Comparison of ENCODE assay signal across 27 cellular contexts in genomic region chr20:62897666-62898065, GRCh38. TPM values are rescaled to one million over a fixed set of nuclear protein-coding genes. Genes with fewer than 3 reads are reported as not detected.
DNase-seq lines count a peak whose midpoint lies in the region; ATAC-seq, FAIRE-seq and TF ChIP-seq lines count a peak whose summit lies in the region.
"Had no signal": no experiment of that assay in that cellular context is flagged by ENCODE, and none has a peak within 500 bp of the region (broad histone marks: within the 10 kb centered on the region; RNA-seq: fewer than 3 reads in every experiment).

No MANE protein-coding gene starts in this region.

- no peak for TF ChIP-seq CTCF in K562 (IDR thresholded peaks at IDR 0.05 in 2 of 3, conservative IDR thresholded peaks at IDR 0.05 in 1 of 3; ENCODE audit: insufficient read depth in 2 of 3, low read depth in 1 of 3, low read length in 3 of 3)
- no peak for TF ChIP-seq CTCF in thyroid gland (IDR thresholded peaks at IDR 0.05)

- no peak overlapping the region for H3K9ac ChIP-seq in K562 (ENCODE audit: insufficient read depth in 1 of 2, low read depth in 2 of 2, low read length in 2 of 2)

- H3K27ac ChIP-seq in K562 (ENCODE audit: extremely low read depth, low read depth, low read length) (no peak overlapping the region), thyroid gland (no peak overlapping the region)
- H3K27ac ChIP-seq: C4-2B, esophagus squamous epithelium, right lobe of liver, tibial artery had no signal

- in situ Hi-C loops in K562 (cut with MboI), result no loop called here

- peaks cover 76% of the 10 kb centered on the region for H3K36me3 Mint-ChIP-seq in activated T-cell treated with anti-CD3 and anti-CD28 coated beads, Interleukin-2, amount 50 U/mL, for 24 hours (ENCODE audit: low read depth)
- H3K36me3 Mint-ChIP-seq in activated T-cell treated with anti-CD3 and anti-CD28 coated beads, Interleukin-2, amount 50 U/mL, for 4 hours (ENCODE audit: insufficient read depth), result peaks cover 21% of the 10 kb centered on the region

- TF ChIP-seq POLR2A in K562 (conservative IDR thresholded peaks at IDR 0.05) (no peak), thyroid gland (IDR thresholded peaks at IDR 0.05) (no peak)

- no TSS peak for BruUV-seq in K562 (replicated peaks; lab: Mats Ljungman, UMichigan)

- no peak for TF ChIP-seq EP300 in K562 (IDR thresholded peaks at IDR 0.05; ENCODE audit: low read length)

- H3K4me3 Mint-ChIP-seq in activated T-cell treated with anti-CD3 and anti-CD28 coated beads, Interleukin-2, amount 50 U/mL, for 24 hours, result no peak overlapping the region
- H3K4me3 Mint-ChIP-seq in activated T-cell treated with anti-CD3 and anti-CD28 coated beads, Interleukin-2, amount 50 U/mL, for 4 hours, result no peak overlapping the region
- H3K4me3 Mint-ChIP-seq: memory B cell had no signal

- H3K4me1 Mint-ChIP-seq in activated T-cell treated with anti-CD3 and anti-CD28 coated beads, Interleukin-2, amount 50 U/mL, for 24 hours (ENCODE audit: low read depth), result peaks cover 40% of the 10 kb centered on the region
- peaks cover 33% of the 10 kb centered on the region for H3K4me1 Mint-ChIP-seq in activated T-cell treated with anti-CD3 and anti-CD28 coated beads, Interleukin-2, amount 50 U/mL, for 4 hours (ENCODE audit: low read depth)

- no peak overlapping the region for H2AFZ ChIP-seq in K562 (ENCODE audit: low read depth, low read length)

- no peak overlapping the region for H3K4me3 ChIP-seq in H7 (ENCODE audit: insufficient read depth, low read depth, low read length)
- H3K4me3 ChIP-seq in K562, result no peak overlapping the region
- no peak overlapping the region for H3K4me3 ChIP-seq in thyroid gland (replicated peaks in 1 of 3)
- H3K4me3 ChIP-seq: esophagus squamous epithelium, gastroesophageal sphincter, right lobe of liver, tibial artery had no signal

- no peak overlapping the region for H3K4me2 ChIP-seq in K562 (ENCODE audit: insufficient read depth, low read length)

- no peaks in the 10 kb centered on the region for H3K27me3 Mint-ChIP-seq in activated T-cell treated with anti-CD3 and anti-CD28 coated beads, Interleukin-2, amount 50 U/mL, for 24 hours
- H3K27me3 Mint-ChIP-seq in activated T-cell treated with anti-CD3 and anti-CD28 coated beads, Interleukin-2, amount 50 U/mL, for 4 hours (ENCODE audit: low read depth), result no peaks in the 10 kb centered on the region
- H3K27me3 Mint-ChIP-seq: memory B cell had no signal

- H3K9me3 ChIP-seq in K562 (replicated peaks; ENCODE audit: control insufficient read depth, insufficient read depth, low read depth, low read length) (no peaks in the 10 kb centered on the region), thyroid gland (no peaks in the 10 kb centered on the region)
- H3K9me3 ChIP-seq: esophagus squamous epithelium, gastroesophageal sphincter, right lobe of liver, tibial artery had no signal

- 87% methylated on average over 11 of the region's 11 CpGs for WGBS in K562 (ENCODE audit: insufficient coverage, low coverage, missing lambda C conversion rate)
- WGBS in thyroid gland, 2 donors, result 62 to 67% methylated on average over 11 of the region's 11 CpGs

- no peak for ATAC-seq in activated T-cell treated with anti-CD3 and anti-CD28 coated beads, Interleukin-2, amount 50 U/mL, for 4 hours
- ATAC-seq in K562, result no peak
- ATAC-seq: gastroesophageal sphincter, right lobe of liver had no signal

- intact Hi-C loops in K562 (cut with micrococcal nuclease), result no loop called here
- intact Hi-C loops in posterior vena cava (cut with DNase I), result loop anchor here in 1 of 2 donors (10.0 kb wide), 1 partner anchor 107 kb away; the partner anchor contains the start of gene BHLHE23
- intact Hi-C loops in thyroid gland (cut with DNase I), result no loop called here

- POLR2A ChIA-PET in K562 (lab: Yijun Ruan, JAX), result interaction anchor here (0.6 to 2.4 kb wide), 7 partner anchors 9 to 325 kb away, joined by 3 to 6 read pairs (median 3); no protein-coding TSS in a partner anchor

- peak overlapping the region; percentile 53 for H3K27ac Mint-ChIP-seq in activated T-cell treated with anti-CD3 and anti-CD28 coated beads, Interleukin-2, amount 50 U/mL, for 24 hours
- H3K27ac Mint-ChIP-seq: memory B cell had no signal

- TF ChIP-seq RAD21 in K562 (CRISPR knock-in tag; conservative IDR thresholded peaks at IDR 0.05 in 1 of 2, IDR thresholded peaks at IDR 0.05 in 1 of 2), result no peak

- H3K9me1 ChIP-seq in K562 (ENCODE audit: control insufficient read depth, insufficient read depth, low read length), result no peaks in the 10 kb centered on the region

- 0 out of 3 replicates have a peak, but pooled peaks cover 3% of the 10 kb centered on the region for H3K79me2 ChIP-seq in K562 (ENCODE audit: control insufficient read depth, insufficient read depth, low read length)

- H3K27me3 ChIP-seq in H7 (ENCODE audit: control insufficient read depth, insufficient read depth, low read length) (no peaks in the 10 kb centered on the region), K562 (ENCODE audit: control insufficient read depth in 2 of 2, insufficient read depth in 2 of 2, low read length in 2 of 2) (no peaks in the 10 kb centered on the region), thyroid gland (no peaks in the 10 kb centered on the region)
- H3K27me3 ChIP-seq: esophagus squamous epithelium, gastroesophageal sphincter, right lobe of liver, tibial artery had no signal

- H3K4me1 ChIP-seq in K562 (replicated peaks in 1 of 2; ENCODE audit: control insufficient read depth in 2 of 2, insufficient read depth in 2 of 2, low read length in 2 of 2) (peaks cover 6 to 10% of the 10 kb centered on the region in 2 experiments), thyroid gland (peaks cover 16 to 17% of the 10 kb centered on the region in 2 donors)

- CTCF ChIA-PET in K562 (lab: Yijun Ruan, JAX; ENCODE audit: low intra/inter-chr PET ratio), result no interaction called here

- H4K20me1 ChIP-seq in K562 (replicated peaks; ENCODE audit: control insufficient read depth, insufficient read depth, low read length), result peaks cover 13% of the 10 kb centered on the region

- no peaks in the 10 kb centered on the region for H3K9me3 Mint-ChIP-seq in activated T-cell treated with anti-CD3 and anti-CD28 coated beads, Interleukin-2, amount 50 U/mL, for 24 hours
- H3K9me3 Mint-ChIP-seq in activated T-cell treated with anti-CD3 and anti-CD28 coated beads, Interleukin-2, amount 50 U/mL, for 4 hours, result no peaks in the 10 kb centered on the region
- H3K9me3 Mint-ChIP-seq: memory B cell had no signal

- DNase-seq in activated T-cell treated with anti-CD3 and anti-CD28 coated beads, Interleukin-2, amount 50 U/mL, for 24 hours, result no peak
- no peak for DNase-seq in activated T-cell treated with anti-CD3 and anti-CD28 coated beads, Interleukin-2, amount 50 U/mL, for 4 hours
- DNase-seq in H7 (peak; percentile 58), K562 (ENCODE audit: extremely low read depth in 1 of 4, low spot score in 3 of 4) (no peak), posterior vena cava (ENCODE audit: low spot score) (peak; percentile 62), thyroid gland (no peak), cerebellar nuclear complex (lab: John Stamatoyannopoulos, UW) (no peak)
- no peak for DNase-seq in activated CD4-positive, CD25-positive, alpha-beta regulatory T cell (lab: John Stamatoyannopoulos, UW)
- DNase-seq: activated CD4-positive, alpha-beta T cell treated with anti-CD3 and anti-CD28 coated beads for 4 hours; activated gamma-delta T cell treated with Interleukin-2 at 50 U/mL for 16 hours; DMS153; effector CD8-positive, alpha-beta T cell; esophagus squamous epithelium; GOT3; NCI-H1048; NCI-H2029 treated with DMSO at 0.1 percent for 48 hours; NCI-H526 treated with DMSO at 0.1 percent for 48 hours; Right ventricle myocardium superior; tibial artery had no signal

- no peak for FAIRE-seq in K562 (lab: Jason Lieb, UNC)
- FAIRE-seq: astrocyte, G401.6, HTR-8/SVneo had no signal

- H3K36me3 ChIP-seq in H7 (replicated peaks; ENCODE audit: control insufficient read depth, insufficient read depth, low read length) (peaks cover 22% of the 10 kb centered on the region), K562 (ENCODE audit: control insufficient read depth, insufficient read depth, low read length) (peaks cover 69% of the 10 kb centered on the region), thyroid gland (peaks cover 33 to 37% of the 10 kb centered on the region in 2 donors)

RNA-seq across cellular contexts. Expression of gene DIDO1, which starts 28.6 kb away (rescaled TPM):
- 10 to 100 TPM; 44.9 to 49.9 (median 47.4) TPM for total RNA-seq in activated T-cell treated with anti-CD3 and anti-CD28 coated beads, Interleukin-2, amount 50 U/mL, for 4 hours
- total RNA-seq in H7 (2014; rRNA removed; shearing (Covaris generic)), result 53.2 and 63.4 TPM in 2 replicates
- total RNA-seq in K562 (2011; cell fraction: chromatin; rRNA removed; ENCODE audit: low replicate concordance), result 117 and 149 TPM in 2 replicates
- 70.2 and 72.0 TPM in 2 replicates for total RNA-seq in K562 (2011; cell fraction: nucleolus; rRNA removed)
- 82.5 and 92.1 TPM in 2 replicates for total RNA-seq in K562 (2011; cell fraction: nucleoplasm; rRNA removed)
- total RNA-seq in K562 (2014; rRNA removed) (31.2 and 36.7 TPM in 2 replicates), K562 (2014; rRNA removed; fragmentation: Illumina TruSeq; extraction: Trizol) (22.2 and 23.4 TPM in 2 replicates), K562 (2015; rRNA removed; fragmentation: Illumina TruSeq; extraction: Trizol) (26.8 and 27.1 TPM in 2 replicates), K562 (2021) (38.2 and 43.6 TPM in 2 replicates), posterior vena cava (10 to 100 TPM; 38.5 to 44.1 TPM), thyroid gland (10 to 100 TPM; 67.7 to 92.9 (median 72.2) TPM)
- polyA plus RNA-seq in K562 (2011; rRNA removed) (40.5 and 50.2 TPM in 2 replicates), K562 (2014; fragmentation: Illumina TruSeq; extraction: Trizol) (37.4 and 37.9 TPM in 2 replicates), K562 (2014; fragmentation: Nextera tagmentation; extraction: Ambion mirVana) (1 to 10 TPM; 4.4 to 4.8 TPM), K562 (2014; rRNA removed) (44.3 and 46.8 TPM in 2 replicates)
- 31.2 and 58.5 TPM in 2 replicates for polyA plus RNA-seq in K562 (2011; cell fraction: cytosol; rRNA removed)
- 256 and 286 TPM in 2 replicates for polyA plus RNA-seq in K562 (2011; cell fraction: nucleus; rRNA removed)
- 23.7 and 36.2 TPM in 2 replicates for polyA plus RNA-seq in K562 (2012)
- 32.2 and 34.2 TPM in 2 replicates for polyA minus RNA-seq in K562 (2011; rRNA and poly(A)+ RNA removed)
- 13.9 and 15.7 TPM in 2 replicates for polyA minus RNA-seq in K562 (2011; cell fraction: cytosol; rRNA and poly(A)+ RNA removed)
- 35.7 and 49.3 TPM in 2 replicates for polyA minus RNA-seq in K562 (2011; cell fraction: nucleus; rRNA and poly(A)+ RNA removed)

RNA-seq across cellular contexts. Expression of gene TCFL5, which starts 36.0 kb away (rescaled TPM):
- total RNA-seq in activated T-cell treated with anti-CD3 and anti-CD28 coated beads, Interleukin-2, amount 50 U/mL, for 4 hours, result 1 to 10 TPM; 4.4 to 4.9 (median 4.5) TPM
- 25.7 and 36.8 TPM in 2 replicates for total RNA-seq in H7 (2014; rRNA removed; shearing (Covaris generic))
- total RNA-seq in K562 (2011; cell fraction: chromatin; rRNA removed; ENCODE audit: low replicate concordance), result 13.1 and 14.9 TPM in 2 replicates
- 7.5 and 9.5 TPM in 2 replicates for total RNA-seq in K562 (2011; cell fraction: nucleolus; rRNA removed)
- total RNA-seq in K562 (2011; cell fraction: nucleoplasm; rRNA removed), result 8.6 and 8.8 TPM in 2 replicates
- 11.1 and 11.2 TPM in 2 replicates for total RNA-seq in K562 (2014; rRNA removed)
- 7.4 and 7.9 TPM in 2 replicates for total RNA-seq in K562 (2014; rRNA removed; fragmentation: Illumina TruSeq; extraction: Trizol)
- 9.2 and 10.2 TPM in 2 replicates for total RNA-seq in K562 (2015; rRNA removed; fragmentation: Illumina TruSeq; extraction: Trizol)
- total RNA-seq in K562 (2021), result 11.1 and 12.6 TPM in 2 replicates
- 8.5 and 12.2 TPM in 2 replicates for polyA plus RNA-seq in K562 (2011; rRNA removed)
- 4.3 and 4.4 TPM in 2 replicates for polyA plus RNA-seq in K562 (2011; cell fraction: cytosol; rRNA removed)
- polyA plus RNA-seq in K562 (2011; cell fraction: nucleus; rRNA removed), result 8.0 and 8.3 TPM in 2 replicates
- 6.7 and 8.1 TPM in 2 replicates for polyA plus RNA-seq in K562 (2012)
- 5.9 and 7.9 TPM in 2 replicates for polyA plus RNA-seq in K562 (2014; fragmentation: Illumina TruSeq; extraction: Trizol)
- 1 to 10 TPM in 1 of 2 experiments, under 1 TPM in 1; 1.00 to 1.1 TPM for polyA plus RNA-seq in K562 (2014; fragmentation: Nextera tagmentation; extraction: Ambion mirVana)
- 9.1 and 10.5 TPM in 2 replicates for polyA plus RNA-seq in K562 (2014; rRNA removed)
- 6.6 and 6.8 TPM in 2 replicates for polyA minus RNA-seq in K562 (2011; rRNA and poly(A)+ RNA removed)
- 3.8 and 6.5 TPM in 2 replicates for polyA minus RNA-seq in K562 (2011; cell fraction: cytosol; rRNA and poly(A)+ RNA removed)
- 1.9 and 3.9 TPM in 2 replicates for polyA minus RNA-seq in K562 (2011; cell fraction: nucleus; rRNA and poly(A)+ RNA removed)
- total RNA-seq in posterior vena cava, result 10 to 100 TPM in 1 of 2 donors, 1 to 10 TPM in 1; 9.6 to 10.9 TPM
- total RNA-seq in thyroid gland, result 10 to 100 TPM; 15.3 to 26.6 (median 20.6) TPM

RNA-seq across cellular contexts. Expression of gene GID8, which starts 40.3 kb away (rescaled TPM):
- 10 to 100 TPM; 42.7 to 52.9 (median 47.4) TPM for total RNA-seq in activated T-cell treated with anti-CD3 and anti-CD28 coated beads, Interleukin-2, amount 50 U/mL, for 4 hours
- total RNA-seq in H7 (2014; rRNA removed; shearing (Covaris generic)), result 49.1 and 57.0 TPM in 2 replicates
- 26.6 and 28.0 TPM in 2 replicates for total RNA-seq in K562 (2011; cell fraction: chromatin; rRNA removed; ENCODE audit: low replicate concordance)
- 15.2 and 19.5 TPM in 2 replicates for total RNA-seq in K562 (2011; cell fraction: nucleolus; rRNA removed)
- total RNA-seq in K562 (2011; cell fraction: nucleoplasm; rRNA removed), result 23.8 and 32.1 TPM in 2 replicates
- total RNA-seq in K562 (2014; rRNA removed), result 22.2 and 26.0 TPM in 2 replicates
- 21.8 and 23.4 TPM in 2 replicates for total RNA-seq in K562 (2014; rRNA removed; fragmentation: Illumina TruSeq; extraction: Trizol)
- total RNA-seq in K562 (2015; rRNA removed; fragmentation: Illumina TruSeq; extraction: Trizol), result 22.4 and 23.0 TPM in 2 replicates
- total RNA-seq in K562 (2021), result 29.0 and 31.6 TPM in 2 replicates
- 24.6 and 26.3 TPM in 2 replicates for polyA plus RNA-seq in K562 (2011; rRNA removed)
- polyA plus RNA-seq in K562 (2011; cell fraction: cytosol; rRNA removed), result 20.8 and 25.4 TPM in 2 replicates
- 19.8 and 21.7 TPM in 2 replicates for polyA plus RNA-seq in K562 (2011; cell fraction: nucleus; rRNA removed)
- 21.3 and 23.2 TPM in 2 replicates for polyA plus RNA-seq in K562 (2012)
- 22.2 TPM in 2 replicates for polyA plus RNA-seq in K562 (2014; fragmentation: Illumina TruSeq; extraction: Trizol)
- 10 to 100 TPM in 1 of 2 experiments, 1 to 10 TPM in 1; 7.5 to 12.9 TPM for polyA plus RNA-seq in K562 (2014; fragmentation: Nextera tagmentation; extraction: Ambion mirVana)
- polyA plus RNA-seq in K562 (2014; rRNA removed), result 24.9 and 25.7 TPM in 2 replicates
- 31.4 and 32.6 TPM in 2 replicates for polyA minus RNA-seq in K562 (2011; rRNA and poly(A)+ RNA removed)
- polyA minus RNA-seq in K562 (2011; cell fraction: cytosol; rRNA and poly(A)+ RNA removed), result 15.6 and 17.0 TPM in 2 replicates
- polyA minus RNA-seq in K562 (2011; cell fraction: nucleus; rRNA and poly(A)+ RNA removed), result 6.1 and 10.0 TPM in 2 replicates
- 10 to 100 TPM; 14.9 to 20.0 TPM for total RNA-seq in posterior vena cava
- total RNA-seq in thyroid gland, result 10 to 100 TPM; 30.3 to 38.5 (median 34.5) TPM

RNA-seq across cellular contexts. Expression of gene SLC17A9, which starts 54.8 kb away (rescaled TPM):
- 10 to 100 TPM in 2 of 3 donors, 1 to 10 TPM in 1; 6.8 to 16.1 (median 13.3) TPM for total RNA-seq in activated T-cell treated with anti-CD3 and anti-CD28 coated beads, Interleukin-2, amount 50 U/mL, for 4 hours
- 32.6 and 41.4 TPM in 2 replicates for total RNA-seq in H7 (2014; rRNA removed; shearing (Covaris generic))
- not detected in 2 replicates for total RNA-seq in K562 (2011; cell fraction: chromatin; rRNA removed; ENCODE audit: low replicate concordance)
- total RNA-seq in K562 (2011; cell fraction: nucleolus; rRNA removed), result 0.13 TPM in 1 of 2 replicates, not detected in the other
- total RNA-seq in K562 (2011; cell fraction: nucleoplasm; rRNA removed), result 0.15 TPM in 1 of 2 replicates, not detected in the other
- total RNA-seq in K562 (2014; rRNA removed), result not detected in 2 replicates
- not detected in 2 replicates for total RNA-seq in K562 (2014; rRNA removed; fragmentation: Illumina TruSeq; extraction: Trizol)
- not detected in 2 replicates for total RNA-seq in K562 (2015; rRNA removed; fragmentation: Illumina TruSeq; extraction: Trizol)
- 0.27 and 0.31 TPM in 2 replicates for total RNA-seq in K562 (2021)
- polyA plus RNA-seq in K562 (2011; rRNA removed), result not detected in 2 replicates
- polyA plus RNA-seq in K562 (2011; cell fraction: cytosol; rRNA removed), result 0.03 TPM in 1 of 2 replicates, not detected in the other
- 0.06 and 0.10 TPM in 2 replicates for polyA plus RNA-seq in K562 (2011; cell fraction: nucleus; rRNA removed)
- polyA plus RNA-seq in K562 (2012), result 0.03 TPM in 1 of 2 replicates, not detected in the other
- not detected in 2 replicates for polyA plus RNA-seq in K562 (2014; fragmentation: Illumina TruSeq; extraction: Trizol)
- not detected for polyA plus RNA-seq in K562 (2014; fragmentation: Nextera tagmentation; extraction: Ambion mirVana)
- polyA plus RNA-seq in K562 (2014; rRNA removed), result 0.04 and 0.05 TPM in 2 replicates
- polyA minus RNA-seq in K562 (2011; rRNA and poly(A)+ RNA removed), result not detected in 2 replicates
- polyA minus RNA-seq in K562 (2011; cell fraction: cytosol; rRNA and poly(A)+ RNA removed), result not detected in 2 replicates
- polyA minus RNA-seq in K562 (2011; cell fraction: nucleus; rRNA and poly(A)+ RNA removed), result not detected in 2 replicates
- 10 to 100 TPM in 1 of 2 donors, 1 to 10 TPM in 1; 9.9 to 16.3 TPM for total RNA-seq in posterior vena cava
- total RNA-seq in thyroid gland, result 1 to 10 TPM in 2 of 4 donors, under 1 TPM in 2; 0.68 to 1.6 (median 1.00) TPM
- total RNA-seq: LHCN-M2 had no signal

Comparison
In these comparisons a context has a peak if more than half of its experiments do, and no peak if none do; other contexts are left out.
1. DNase-seq: peak in H7 (single experiment) and posterior vena cava (single experiment); none in activated T-cell treated with anti-CD3 and anti-CD28 coated beads, Interleukin-2, amount 50 U/mL, for 24 hours (single experiment), activated T-cell treated with anti-CD3 and anti-CD28 coated beads, Interleukin-2, amount 50 U/mL, for 4 hours (single experiment), K562 (0 of 4), activated CD4-positive, CD25-positive, alpha-beta regulatory T cell (0 of 4), thyroid gland (0 of 2) and cerebellar nuclear complex (0 of 2).